8 cellular contexts compared by ENCODE assay signal in genomic region chr3:11846281-11847034, GRCh38. TPM values are rescaled to one million over a fixed set of nuclear protein-coding genes. Genes with fewer than 3 reads are reported as not detected.
A peak's percentile ranks its signal among the peaks of the same experiment; 100 is the strongest.
DNase-seq lines count a peak whose midpoint lies in the region; ATAC-seq and TF ChIP-seq lines count a peak whose summit lies in the region.

Gene TAMM41 (minus strand): TSS chr3:11846885. CDS start chr3:11846636, 249 bp downstream.

- no peaks in the 10 kb centered on the region for H3K27me3 ChIP-seq in dorsolateral prefrontal cortex

- TF ChIP-seq CTCF in dorsolateral prefrontal cortex (IDR thresholded peaks at IDR 0.05 in 54 of 56, conservative IDR thresholded peaks at IDR 0.05 in 2 of 56; ENCODE audit: low read depth in 1 of 56, partially characterized antibody in 56 of 56) (peak; percentile 57 to 97 (median 80)), lower leg skin (IDR thresholded peaks at IDR 0.05) (peak in 1 of 3 donors; percentile 80)

- no peak for TF ChIP-seq POLR2A in lower leg skin (IDR thresholded peaks at IDR 0.05)

- intact Hi-C loops in dorsolateral prefrontal cortex (cut with DNase I) (loop anchor here (10.0 kb wide), 1 partner anchor 198 kb away; no protein-coding TSS in a partner anchor), lower leg skin (cut with DNase I; ENCODE audit: low total_unique reads) (no loop called here)

- ATAC-seq in GM19328 (IDR thresholded peaks at IDR 0.05; ENCODE audit: unreplicated experiment): peak; percentile 100
- ATAC-seq in HG03520 (IDR thresholded peaks at IDR 0.05; ENCODE audit: unreplicated experiment): peak; percentile 100

- DNase-seq in CD1c-positive myeloid dendritic cell (ENCODE audit: extremely low spot score) (peak; percentile 94), NCI-H748 (lab: John Stamatoyannopoulos, UW; ENCODE audit: unreplicated experiment) (peak; percentile 88), dorsolateral prefrontal cortex (peak; percentile 80 to 96 (median 94)), lower leg skin (ENCODE audit: low spot score in 2 of 2) (peak; percentile 90 to 98)
- DNase-seq in activated CD4-positive, alpha-beta T cell treated with anti-CD3 and anti-CD28 coated beads, Interleukin-2, amount 50 U/mL, for 48 hours: peak; percentile 89 to 93
- DNase-seq in stimulated activated CD4-positive, alpha-beta T cell treated with anti-CD3 and anti-CD28 coated beads, Interleukin-4, amount 100 ng/mL, for 48 hours (ENCODE audit: low read depth in 2 of 2): peak; percentile 78 to 90

- peak within 1 kb of the TSS in 58 of 59 donors; percentile 28 to 92 (median 85) for H3K27ac ChIP-seq in dorsolateral prefrontal cortex

- H3K4me3 ChIP-seq in dorsolateral prefrontal cortex (peak within 1 kb of the TSS; percentile 64 to 97 (median 86)), lower leg skin (ENCODE audit: low read depth, poor library complexity, severe bottlenecking) (peak within 1 kb of the TSS; percentile 92)

- 0% methylated on average over 57 to 58 of the region's 58 CpGs for WGBS in lower leg skin, 2 donors

RNA-seq across cellular contexts. Expression of gene TAMM41, which starts in this region (rescaled TPM):
- 10 to 100 TPM; 19.6 to 60.4 (median 33.1) TPM for total RNA-seq in dorsolateral prefrontal cortex
- total RNA-seq in lower leg skin: 10 to 100 TPM in 1 of 4 donors, 1 to 10 TPM in 3; 7.5 to 10.8 (median 9.1) TPM

Comparison
In these comparisons a context has a peak if more than half of its experiments do, and no peak if none do; other contexts are left out.
1. Peak in every context shown above with its lines: DNase-seq, ATAC-seq, H3K4me3 ChIP-seq and H3K27ac ChIP-seq.